11 cellular contexts compared by ENCODE assay signal in the genomic region with DNA sequence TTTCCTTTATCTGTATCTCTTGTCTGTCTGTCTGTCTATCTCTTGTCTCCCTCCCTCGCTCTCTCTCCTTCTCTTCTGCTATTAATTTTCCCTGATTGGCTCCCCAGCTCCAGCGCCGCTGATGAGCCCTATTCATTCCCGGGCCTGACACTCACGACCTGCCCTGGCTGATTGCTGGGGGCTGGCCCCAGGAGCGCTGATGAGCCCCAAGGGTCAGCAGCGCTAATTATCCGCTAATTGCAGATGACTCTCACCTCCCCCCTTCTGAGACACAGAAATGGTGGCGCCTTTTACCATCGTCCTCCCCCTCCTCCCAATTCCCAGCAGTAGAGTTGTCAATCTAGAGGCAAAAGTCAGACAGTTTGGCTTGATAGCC. TPM values are rescaled to one million over a fixed set of nuclear protein-coding genes. Genes with fewer than 3 reads are reported as not detected.
DNase-seq lines count a peak whose midpoint lies in the region; ATAC-seq and TF ChIP-seq lines count a peak whose summit lies in the region.
"Had no signal": no experiment of that assay in that cellular context is flagged by ENCODE, and none has a peak within 500 bp of the region (broad histone marks: within the 10 kb centered on the region; RNA-seq: fewer than 3 reads in every experiment).

No MANE protein-coding gene starts in this region.

- H3K79me2 ChIP-seq in GM23248 (ENCODE audit: insufficient read depth) = no peaks in the 10 kb centered on the region

- intact Hi-C loops in CD8-positive, alpha-beta T cell (cut with DNase I, micrococcal nuclease) = loop anchor here (1.0 to 5.0 kb wide), 4 partner anchors 64 to 135 kb away; a partner anchor contains a TSS

- no peak overlapping the region for H3K4me3 ChIP-seq in CD8-positive, alpha-beta T cell (ENCODE audit: low read depth, low read length)
- H3K4me3 ChIP-seq in HUES6 (ENCODE audit: low read depth, low read length) = peak overlapping the region; percentile 73; the same call in 1 of the 2 replicates
- no peak overlapping the region for H3K4me3 ChIP-seq in GM23248

- no peak overlapping the region for H2AFZ ChIP-seq in GM23248

- H3K4me1 ChIP-seq in CD8-positive, alpha-beta T cell (ENCODE audit: insufficient read depth, low read length) = peaks cover 10% of the 10 kb centered on the region
- peaks cover 8% of the 10 kb centered on the region; the same call in 1 of the 2 replicates for H3K4me1 ChIP-seq in HUES6 (ENCODE audit: control insufficient read depth, insufficient read depth, low read length)
- H3K4me1 ChIP-seq in GM23248 (ENCODE audit: insufficient read depth) = no peaks in the 10 kb centered on the region
- H3K4me1 ChIP-seq: BE2C had no signal

- no peaks in the 10 kb centered on the region for H3K9me3 ChIP-seq in CD8-positive, alpha-beta T cell (ENCODE audit: low read length)
- H3K9me3 ChIP-seq in HUES6 (ENCODE audit: control insufficient read depth, insufficient read depth, low read depth, low read length) (no peaks in the 10 kb centered on the region), GM23248 (ENCODE audit: low read depth) (no peaks in the 10 kb centered on the region)
- H3K9me3 ChIP-seq: BE2C, left lung had no signal

- peak overlapping the region; percentile 78 for H3K4me3 Mint-ChIP-seq in CD8-positive, alpha-beta T cell
- H3K4me3 Mint-ChIP-seq in central memory CD8-positive, alpha-beta T cell = peak overlapping the region; percentile 67
- peak overlapping the region; percentile 84 for H3K4me3 Mint-ChIP-seq in neural crest cell

- no peak overlapping the region for H3K4me2 ChIP-seq in GM23248 (ENCODE audit: unreplicated experiment)

- peaks cover 49% of the 10 kb centered on the region for H3K27me3 Mint-ChIP-seq in CD8-positive, alpha-beta T cell (ENCODE audit: low read depth)
- peaks cover 57% of the 10 kb centered on the region for H3K27me3 Mint-ChIP-seq in central memory CD8-positive, alpha-beta T cell
- H3K27me3 Mint-ChIP-seq in neural crest cell (ENCODE audit: low read depth) = peaks cover 48% of the 10 kb centered on the region

- no peaks in the 10 kb centered on the region for H3K9me2 ChIP-seq in GM23248 (ENCODE audit: insufficient read depth)

- peaks cover 12% of the 10 kb centered on the region for H3K4me1 Mint-ChIP-seq in CD8-positive, alpha-beta T cell (ENCODE audit: low read depth)
- peaks cover 15% of the 10 kb centered on the region for H3K4me1 Mint-ChIP-seq in central memory CD8-positive, alpha-beta T cell
- H3K4me1 Mint-ChIP-seq in neural crest cell = peaks cover 18% of the 10 kb centered on the region

- H3K27ac Mint-ChIP-seq in CD8-positive, alpha-beta T cell = no peak overlapping the region
- H3K27ac Mint-ChIP-seq in central memory CD8-positive, alpha-beta T cell (ENCODE audit: low read depth) = no peak overlapping the region
- no peak overlapping the region for H3K27ac Mint-ChIP-seq in neural crest cell (ENCODE audit: unreplicated experiment)

- H4K20me1 ChIP-seq in GM23248 (ENCODE audit: insufficient read depth) = no peaks in the 10 kb centered on the region

- H3F3A ChIP-seq in GM23248 (ENCODE audit: insufficient read depth) = no peaks in the 10 kb centered on the region

- no peak overlapping the region for H3K9ac ChIP-seq in HUES6 (ENCODE audit: low read length)
- H3K9ac ChIP-seq in GM23248 = no peak overlapping the region

- no peak for ATAC-seq in CD8-positive, alpha-beta T cell
- no peak for ATAC-seq in central memory CD8-positive, alpha-beta T cell (replicated peaks; ENCODE audit: extremely low read depth, poor library complexity, severe bottlenecking)
- ATAC-seq in HG03521 (IDR thresholded peaks at IDR 0.05; ENCODE audit: unreplicated experiment) = no peak

- H3K36me3 Mint-ChIP-seq in CD8-positive, alpha-beta T cell = no peaks in the 10 kb centered on the region
- peaks cover 5% of the 10 kb centered on the region for H3K36me3 Mint-ChIP-seq in central memory CD8-positive, alpha-beta T cell (ENCODE audit: insufficient read depth)
- no peaks in the 10 kb centered on the region for H3K36me3 Mint-ChIP-seq in neural crest cell (ENCODE audit: low read depth)

- H3K27ac ChIP-seq in CD8-positive, alpha-beta T cell (ENCODE audit: low read depth, low read length) = no peak overlapping the region
- H3K27ac ChIP-seq in HUES6 (ENCODE audit: low read depth, low read length) (no peak overlapping the region), GM23248 (no peak overlapping the region)
- H3K27ac ChIP-seq: left lung had no signal

- CTCF ChIA-PET in CD8-positive, alpha-beta T cell (lab: Charles Lee) = interaction anchor here (0.8 to 2.2 kb wide), 7 partner anchors 21 to 136 kb away, joined by 3 to 6 read pairs (median 3); no protein-coding TSS in a partner anchor

- DNase-seq in CD8-positive, alpha-beta T cell = no peak
- DNase-seq in central memory CD8-positive, alpha-beta T cell (ENCODE audit: low spot score in 2 of 2) = no peak
- DNase-seq in neural crest cell (ENCODE audit: low read depth, low spot score) (no peak), GM23248 (no peak)
- DNase-seq in stimulated activated CD4-positive, alpha-beta T cell treated with anti-CD3 and anti-CD28 coated beads, Interleukin-4, amount 100 ng/mL, for 24 hours = no peak
- DNase-seq: NCI-H1436 treated with DMSO at 0.1 percent for 48 hours had no signal

- POLR2A ChIA-PET in CD8-positive, alpha-beta T cell (lab: Charles Lee) = no interaction called here

- in situ Hi-C loops in GM23248 (cut with MboI) = no loop called here

- H3K9me3 Mint-ChIP-seq in CD8-positive, alpha-beta T cell = no peaks in the 10 kb centered on the region
- H3K9me3 Mint-ChIP-seq in central memory CD8-positive, alpha-beta T cell = no peaks in the 10 kb centered on the region
- H3K9me3 Mint-ChIP-seq in neural crest cell = no peaks in the 10 kb centered on the region

- no peak for TF ChIP-seq CTCF in CD8-positive, alpha-beta T cell (IDR thresholded peaks at IDR 0.05)
- TF ChIP-seq CTCF in neural crest cell (conservative IDR thresholded peaks at IDR 0.05) = no peak

- 32 to 38% methylated on average over 10 of the region's 10 CpGs for WGBS in GM23248 (ENCODE audit: low coverage in 1 of 2, low lambda C conversion rate in 2 of 2, missing lambda C conversion rate in 2 of 2), 2 experiments

- H3K27me3 ChIP-seq in CD8-positive, alpha-beta T cell (ENCODE audit: insufficient read depth, low read length) = peaks cover 16% of the 10 kb centered on the region
- peaks cover 98% of the 10 kb centered on the region for H3K27me3 ChIP-seq in HUES6 (ENCODE audit: control insufficient read depth, insufficient read depth, low read length)
- H3K27me3 ChIP-seq in GM23248 (replicated peaks; ENCODE audit: insufficient read depth) = peaks cover 75% of the 10 kb centered on the region

- no peaks in the 10 kb centered on the region for H3K36me3 ChIP-seq in CD8-positive, alpha-beta T cell (ENCODE audit: insufficient read depth, low read length)
- H3K36me3 ChIP-seq in HUES6 (ENCODE audit: control insufficient read depth, insufficient read depth, low read length) (no peaks in the 10 kb centered on the region), GM23248 (ENCODE audit: low read depth) (no peaks in the 10 kb centered on the region)
- H3K36me3 ChIP-seq: BE2C, left lung had no signal

RNA-seq across cellular contexts. Expression of a gene that starts 1.3 kb away (rescaled TPM):
- total RNA-seq in CD8-positive, alpha-beta T cell = not detected
- 2.0 and 2.4 TPM in 2 replicates for total RNA-seq in neural crest cell
- not detected in 2 replicates for total RNA-seq in GM23248 (2014; rRNA removed; shearing (Covaris generic))
- not detected in 2 replicates for polyA plus RNA-seq in GM23248 (2016; fragmentation: Nextera tagmentation; extraction: Ambion mirVana)
- total RNA-seq: left lung had no signal

RNA-seq across cellular contexts. Expression of a gene that starts 18.3 kb away (rescaled TPM):
- not detected for total RNA-seq in CD8-positive, alpha-beta T cell
- total RNA-seq in neural crest cell = not detected in 2 replicates
- total RNA-seq in GM23248 (2014; rRNA removed; shearing (Covaris generic)) = not detected in 2 replicates
- not detected in 2 replicates for polyA plus RNA-seq in GM23248 (2016; fragmentation: Nextera tagmentation; extraction: Ambion mirVana)
- total RNA-seq: left lung had no signal

RNA-seq across cellular contexts. Expression of a gene that starts 41.5 kb away (rescaled TPM):
- total RNA-seq in CD8-positive, alpha-beta T cell = 1 to 10 TPM; 1.5 to 1.6 TPM
- total RNA-seq in neural crest cell = not detected in 2 replicates
- not detected in 2 replicates for total RNA-seq in GM23248 (2014; rRNA removed; shearing (Covaris generic))
- polyA plus RNA-seq in GM23248 (2016; fragmentation: Nextera tagmentation; extraction: Ambion mirVana) = not detected in 2 replicates
- total RNA-seq: left lung, Right ventricle myocardium inferior had no signal

RNA-seq across cellular contexts. Expression of a gene that starts 58.2 kb away (rescaled TPM):
- 10 to 100 TPM; 12.7 to 16.5 TPM for total RNA-seq in CD8-positive, alpha-beta T cell
- 67.0 and 68.2 TPM in 2 replicates for total RNA-seq in neural crest cell
- 69.7 and 74.9 TPM in 2 replicates for total RNA-seq in GM23248 (2014; rRNA removed; shearing (Covaris generic))
- 40.7 and 40.9 TPM in 2 replicates for polyA plus RNA-seq in GM23248 (2016; fragmentation: Nextera tagmentation; extraction: Ambion mirVana)
